Comparison of ENCODE assay signal across 10 cellular contexts in genomic region chr2:146351689-146352088, GRCh38.
"Had no signal": no experiment of that assay in that cellular context is flagged by ENCODE, and none has a peak within 500 bp of the region (broad histone marks: within the 10 kb centered on the region; RNA-seq: fewer than 3 reads in every experiment).

No MANE protein-coding gene starts in this region.

- H3K4me1 Mint-ChIP-seq: H9 had no signal

- H3K4me3 ChIP-seq: GM23248, HAP-1 had no signal

- H3K9me3 Mint-ChIP-seq: H9, HFFc6 had no signal

- H3K9ac ChIP-seq: GM23248 had no signal

- H3K27ac Mint-ChIP-seq: H9, HFFc6 had no signal

- DNase-seq: GM23248, GOT3, H7, H9, HCEC 1CT, HFFc6 had no signal

- ATAC-seq: HCT116 had no signal

- H2AFZ ChIP-seq: GM23248 had no signal

- H3K4me3 Mint-ChIP-seq: H9, HFFc6 had no signal

- FAIRE-seq: H1, H54 had no signal

- H3K4me1 ChIP-seq: HAP-1 had no signal

- H3K36me3 ChIP-seq: HAP-1 had no signal

- H3K27ac ChIP-seq: GM23248 had no signal

- H3K9me3 ChIP-seq: HAP-1 had no signal
